In the genomic region with DNA sequence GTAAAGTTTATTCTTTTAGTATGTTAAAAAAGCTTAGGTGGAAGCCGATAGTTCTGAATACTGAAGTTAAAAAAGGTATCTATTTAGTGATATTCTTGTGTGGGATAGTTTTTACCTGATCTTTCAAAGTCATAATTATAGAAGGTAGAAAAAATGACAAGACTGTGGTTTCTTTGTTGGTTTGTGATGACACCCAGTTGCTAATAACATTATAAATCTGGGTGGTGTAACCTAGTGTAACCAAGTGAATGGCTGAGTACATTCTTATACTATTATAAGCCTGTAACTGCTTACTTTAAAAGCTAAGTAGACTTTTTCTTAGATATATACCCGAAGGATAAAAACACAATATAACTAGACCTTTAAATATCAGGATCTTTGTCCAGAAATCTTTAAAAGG, we compare ENCODE assay signal across 8 cellular contexts. TPM values are rescaled to one million over a fixed set of nuclear protein-coding genes. Genes with fewer than 3 reads are reported as not detected.
DNase-seq lines count a peak whose midpoint lies in the region; ATAC-seq and TF ChIP-seq lines count a peak whose summit lies in the region.

No MANE protein-coding gene starts in this region.

- H3K27me3 Mint-ChIP-seq in activated CD4-positive, alpha-beta memory T cell treated with anti-CD3 and anti-CD28 coated beads for 36 hours, result peaks cover 5% of the 10 kb centered on the region

- CTCF ChIA-PET in activated CD4-positive, alpha-beta memory T cell treated with anti-CD3 and anti-CD28 coated beads for 36 hours (lab: Charles Lee), result interaction anchor here (1.0 to 5.5 kb wide), 3 partner anchors 56 to 99 kb away, joined by 3 to 46 read pairs (median 11); no protein-coding TSS in a partner anchor

- no peaks in the 10 kb centered on the region for H3K9me3 Mint-ChIP-seq in activated CD4-positive, alpha-beta memory T cell treated with anti-CD3 and anti-CD28 coated beads for 36 hours

- H3K27ac ChIP-seq in heart left ventricle (peak overlapping the region in 9 of 12 donors; percentile 92 to 100 (median 98)), thymus (ENCODE audit: low read depth) (no peak overlapping the region)

- H3K9ac ChIP-seq in iPS-15b (ENCODE audit: low read depth, low read length), result peak overlapping the region; percentile 81

- H3K36me3 ChIP-seq in heart left ventricle (no peaks in the 10 kb centered on the region), iPS-15b (ENCODE audit: control insufficient read depth, insufficient read depth, low read length) (no peaks in the 10 kb centered on the region), thymus (ENCODE audit: control insufficient read depth, insufficient read depth) (no peaks in the 10 kb centered on the region)

- 4 to 5% (median 4%) methylated on average over 2 of the region's 2 CpGs for WGBS in heart left ventricle, 4 donors
- WGBS in thymus, result 13% methylated on average over 2 of the region's 2 CpGs

- POLR2A ChIA-PET in activated CD4-positive, alpha-beta memory T cell treated with anti-CD3 and anti-CD28 coated beads for 36 hours (lab: Charles Lee), result no interaction called here

- H3K4me3 Mint-ChIP-seq in activated CD4-positive, alpha-beta memory T cell treated with anti-CD3 and anti-CD28 coated beads for 36 hours, result peak overlapping the region; percentile 94

- no peak for DNase-seq in heart left ventricle
- no peak for DNase-seq in Right ventricle myocardium superior
- no peak for DNase-seq in activated CD4-positive, alpha-beta memory T cell treated with anti-CD3 and anti-CD28 coated beads for 36 hours
- no peak for DNase-seq in NCI-H1694 treated with DMSO at 0.1 percent for 48 hours (lab: John Stamatoyannopoulos, UW)
- no peak for DNase-seq in GM13977 (ENCODE audit: low spot score)

- intact Hi-C loops in heart left ventricle (cut with DNase I) (loop anchor here in 9 of 10 donors (2.0 to 10.0 kb wide), 7 partner anchors 55 to 218 kb away; partner anchors contain the start of genes MPLKIP (in 2 of the 9) and SUGCT (in 2 of the 9)), Right ventricle myocardium superior (cut with DNase I) (loop anchor here (5.0 kb wide), 1 partner anchor 95 kb away; no protein-coding TSS in a partner anchor)
- intact Hi-C loops in activated CD4-positive, alpha-beta memory T cell treated with anti-CD3 and anti-CD28 coated beads for 36 hours (cut with micrococcal nuclease), result loop anchor here (2.0 kb wide), 3 partner anchors 26 to 62 kb away; no protein-coding TSS in a partner anchor

- H3K27me3 ChIP-seq in heart left ventricle, result no peaks in the 10 kb centered on the region
- H3K27me3 ChIP-seq in iPS-15b (ENCODE audit: control insufficient read depth, insufficient read depth, low read length), result no peaks in the 10 kb centered on the region
- no peaks in the 10 kb centered on the region for H3K27me3 ChIP-seq in thymus (ENCODE audit: control insufficient read depth, insufficient read depth)

- peaks cover 19% of the 10 kb centered on the region for H3K36me3 Mint-ChIP-seq in activated CD4-positive, alpha-beta memory T cell treated with anti-CD3 and anti-CD28 coated beads for 36 hours

- in situ Hi-C loops in GM13977 (cut with MboI; ENCODE audit: low pct_unique_long_range_greater_than_20kb, low sequenced_read_pairs, unreplicated experiment), result loop anchor here (10.0 kb wide), 1 partner anchor 92 kb away; no protein-coding TSS in a partner anchor

- no peak for TF ChIP-seq POLR2A in heart left ventricle (IDR thresholded peaks at IDR 0.05)

- TF ChIP-seq CTCF in heart left ventricle (IDR thresholded peaks at IDR 0.05) (no peak), GM13977 (IDR thresholded peaks at IDR 0.05; ENCODE audit: extremely low read depth, insufficient read depth, missing control alignments) (no peak)

- peaks cover 8 to 60% (median 43%) of the 10 kb centered on the region in 12 donors for H3K4me1 ChIP-seq in heart left ventricle
- H3K4me1 ChIP-seq in iPS-15b (ENCODE audit: control insufficient read depth, insufficient read depth, low read length), result peaks cover 4% of the 10 kb centered on the region
- H3K4me1 ChIP-seq in thymus (ENCODE audit: control insufficient read depth, insufficient read depth, low read length), result peaks cover 12% of the 10 kb centered on the region

- H3K4me1 Mint-ChIP-seq in activated CD4-positive, alpha-beta memory T cell treated with anti-CD3 and anti-CD28 coated beads for 36 hours (ENCODE audit: low read depth), result peaks cover 55% of the 10 kb centered on the region

- H3K4me3 ChIP-seq in heart left ventricle, result peak overlapping the region; percentile 58 to 99 (median 85)
- peak overlapping the region; percentile 95 for H3K4me3 ChIP-seq in iPS-15b (ENCODE audit: low read depth, low read length)
- peak overlapping the region; percentile 87 for H3K4me3 ChIP-seq in thymus (ENCODE audit: low read length)

- peak overlapping the region; percentile 91 for H3K27ac Mint-ChIP-seq in activated CD4-positive, alpha-beta memory T cell treated with anti-CD3 and anti-CD28 coated beads for 36 hours

- ATAC-seq in heart left ventricle, result no peak
- ATAC-seq in Right ventricle myocardium superior (ENCODE audit: poor library complexity), result no peak
- no peak for ATAC-seq in GM21576 (IDR thresholded peaks at IDR 0.05; ENCODE audit: unreplicated experiment)

- H3K9me3 ChIP-seq in heart left ventricle (no peaks in the 10 kb centered on the region), iPS-15b (ENCODE audit: control insufficient read depth, insufficient read depth, low read length) (no peaks in the 10 kb centered on the region), thymus (ENCODE audit: control insufficient read depth) (no peaks in the 10 kb centered on the region)

RNA-seq across cellular contexts. Expression of gene CDK13, which starts 2.3 kb away (rescaled TPM):
- total RNA-seq in heart left ventricle, result 10 to 100 TPM; 18.7 to 32.2 (median 24.9) TPM
- 10 to 100 TPM; 12.4 to 15.7 TPM for polyA plus RNA-seq in heart left ventricle
- total RNA-seq in Right ventricle myocardium superior, result 18.1 TPM
- total RNA-seq in activated CD4-positive, alpha-beta memory T cell treated with anti-CD3 and anti-CD28 coated beads for 36 hours, result 10 to 100 TPM; 29.6 to 30.5 TPM
- 40.4 TPM for polyA plus RNA-seq in thymus
